In the genomic region with DNA sequence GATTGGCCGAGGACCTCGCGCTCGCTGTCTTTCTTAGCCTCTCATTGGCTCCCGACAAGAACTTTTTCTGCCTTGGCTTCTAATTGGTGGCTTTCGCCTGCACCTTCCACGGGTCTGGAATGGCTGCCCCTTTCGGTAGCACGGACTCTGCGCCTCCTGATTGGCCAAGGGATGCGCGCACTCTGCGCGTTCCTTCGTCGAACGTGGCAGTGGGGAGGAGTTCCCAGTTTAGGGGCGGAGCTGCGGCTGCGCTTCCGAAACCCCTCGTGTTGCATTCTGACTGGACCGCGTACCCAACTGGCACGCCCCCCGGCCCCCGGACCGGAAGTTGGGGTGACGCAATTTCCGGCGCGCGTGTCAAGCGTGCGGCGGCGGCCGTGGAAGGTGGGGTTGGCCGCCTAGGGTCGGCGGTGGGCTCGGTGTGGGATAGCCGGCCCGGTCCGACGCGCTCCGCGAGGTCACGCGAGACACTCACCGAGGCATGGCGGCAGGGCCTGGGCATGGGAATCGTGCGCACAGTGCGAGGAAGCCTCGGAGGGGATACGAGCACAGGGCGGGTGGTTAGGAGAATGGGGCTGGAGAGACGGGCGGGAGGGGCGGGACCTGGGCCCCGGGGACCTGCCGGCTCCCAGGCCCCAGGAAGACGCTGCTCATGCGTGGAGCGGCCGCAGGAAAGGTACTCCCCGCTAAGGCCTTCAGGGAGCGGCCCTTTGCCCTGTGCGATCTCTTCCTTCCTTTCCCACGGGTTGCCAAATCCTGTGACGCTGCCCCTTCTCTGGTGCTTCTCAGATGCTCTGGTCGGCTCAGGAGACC, we compare ENCODE assay signal across 8 cellular contexts. TPM values are rescaled to one million over a fixed set of nuclear protein-coding genes. Genes with fewer than 3 reads are reported as not detected.
DNase-seq lines count a peak whose midpoint lies in the region; ATAC-seq lines count a peak whose summit lies in the region.

No MANE protein-coding gene starts in this region.

- peaks cover 15% of the 10 kb centered on the region for H3K4me1 ChIP-seq in effector memory CD4-positive, alpha-beta T cell (ENCODE audit: control insufficient read depth, insufficient read depth, low read length, poor library complexity, severe bottlenecking)

- H3K27me3 ChIP-seq in effector memory CD4-positive, alpha-beta T cell (replicated peaks; ENCODE audit: control insufficient read depth, insufficient read depth, low read length, poor library complexity, severe bottlenecking): no peaks in the 10 kb centered on the region

- no peaks in the 10 kb centered on the region for H3K9me3 ChIP-seq in effector memory CD4-positive, alpha-beta T cell (ENCODE audit: control insufficient read depth, low read length)

- H3K27ac ChIP-seq in effector memory CD4-positive, alpha-beta T cell (ENCODE audit: insufficient read depth, low read length, poor library complexity, severe bottlenecking): peak overlapping the region; percentile 93

- peaks cover 13% of the 10 kb centered on the region for H3K36me3 ChIP-seq in effector memory CD4-positive, alpha-beta T cell (ENCODE audit: control insufficient read depth, insufficient read depth, low read length)

- peak; percentile 98 for DNase-seq in COLO829 (ENCODE audit: low spot score)
- peak; percentile 99 for DNase-seq in HT-29 (ENCODE audit: low spot score)
- peak; percentile 100 for DNase-seq in NK-92 treated with Interleukin-12 subunit alpha and Interleukin-12 subunit beta, amount 100 ng/mL, for 24 hours (lab: John Stamatoyannopoulos, UW)
- peak; percentile 97 to 99 for DNase-seq in activated CD8-positive, alpha-beta memory T cell treated with anti-CD3 and anti-CD28 coated beads for 4 hours (ENCODE audit: low read depth in 2 of 2)
- DNase-seq in effector memory CD4-positive, alpha-beta T cell: peak; percentile 99
- peak; percentile 100 for DNase-seq in lung microvascular endothelial cell (ENCODE audit: low read depth in 2 of 2)
- DNase-seq in stimulated activated CD4-positive, alpha-beta T cell treated with anti-CD3 and anti-CD28 coated beads, TNF-alpha, amount 100 ng/mL, for 4 hours (ENCODE audit: low read depth in 3 of 3): peak; percentile 98 to 99 (median 98)

- ATAC-seq in GM21360 (IDR thresholded peaks at IDR 0.05; ENCODE audit: unreplicated experiment): peak; percentile 74

- peak overlapping the region; percentile 52 for H3K4me3 ChIP-seq in effector memory CD4-positive, alpha-beta T cell (ENCODE audit: insufficient read depth, low read depth, low read length, poor library complexity, severe bottlenecking)

RNA-seq across cellular contexts. Expression of a gene that starts 0.6 kb away (rescaled TPM):
- 1,172 and 1,253 TPM in 2 replicates for total RNA-seq in HT-29 (2014; rRNA removed; shearing (Covaris generic))
- total RNA-seq in lung microvascular endothelial cell: 504 and 688 TPM in 2 replicates

RNA-seq across cellular contexts. Expression of a gene that starts 10.2 kb away (rescaled TPM):
- total RNA-seq in HT-29 (2014; rRNA removed; shearing (Covaris generic)): 312 and 331 TPM in 2 replicates
- 91.7 and 92.9 TPM in 2 replicates for total RNA-seq in lung microvascular endothelial cell

RNA-seq across cellular contexts. Expression of a gene that starts 26.1 kb away (rescaled TPM):
- total RNA-seq in HT-29 (2014; rRNA removed; shearing (Covaris generic)): 2.4 and 3.0 TPM in 2 replicates
- total RNA-seq in lung microvascular endothelial cell: not detected in 2 replicates

RNA-seq across cellular contexts. Expression of a gene that starts 27.9 kb away (rescaled TPM):
- 159 and 160 TPM in 2 replicates for total RNA-seq in HT-29 (2014; rRNA removed; shearing (Covaris generic))
- total RNA-seq in lung microvascular endothelial cell: 93.7 and 178 TPM in 2 replicates

RNA-seq across cellular contexts. Expression of a gene that starts 30.4 kb away (rescaled TPM):
- total RNA-seq in HT-29 (2014; rRNA removed; shearing (Covaris generic)): 482 and 502 TPM in 2 replicates
- total RNA-seq in lung microvascular endothelial cell: 107 and 136 TPM in 2 replicates

Comparison
In these comparisons a context has a peak if more than half of its experiments do, and no peak if none do; other contexts are left out.
1. Peak in every context shown above with its lines: DNase-seq, ATAC-seq, H3K4me3 ChIP-seq and H3K27ac ChIP-seq.